9 cellular contexts compared by ENCODE assay signal in genomic region chr4:40316333-40316781, GRCh38. TPM values are rescaled to one million over a fixed set of nuclear protein-coding genes. Genes with fewer than 3 reads are reported as not detected.
DNase-seq lines count a peak whose midpoint lies in the region; ATAC-seq, FAIRE-seq and TF ChIP-seq lines count a peak whose summit lies in the region.
"Had no signal": no experiment of that assay in that cellular context is flagged by ENCODE, and none has a peak within 500 bp of the region (broad histone marks: within the 10 kb centered on the region; RNA-seq: fewer than 3 reads in every experiment).

No MANE protein-coding gene starts in this region.

- peak overlapping the region; percentile 68 for H3K4me2 ChIP-seq in OCI-LY7 (ENCODE audit: low read length)

- CTCF ChIA-PET in OCI-LY7 (lab: Charles Lee; ENCODE audit: unreplicated experiment): interaction anchor here (0.6 to 1.6 kb wide), 8 partner anchors 9 to 906 kb away, joined by 3 to 8 read pairs (median 4); no protein-coding TSS in a partner anchor

- POLR2A ChIA-PET in OCI-LY7 (lab: Charles Lee): interaction anchor here (0.6 to 2.1 kb wide), 17 partner anchors 9 to 858 kb away, joined by 3 to 15 read pairs (median 3); no protein-coding TSS in a partner anchor

- no TSS peak for BruUV-seq in OCI-LY7 (replicated peaks; lab: Mats Ljungman, UMichigan)

- peak overlapping the region; percentile 41 for H3K27ac ChIP-seq in OCI-LY7 (ENCODE audit: low read depth, low read length, poor library complexity, severe bottlenecking)

- H3K4me1 Mint-ChIP-seq in natural killer cell: peaks cover 12 to 17% of the 10 kb centered on the region in 2 donors

- TF ChIP-seq CTCF in OCI-LY7 (conservative IDR thresholded peaks at IDR 0.05; ENCODE audit: low read length) (no peak), choroid plexus epithelial cell (conservative IDR thresholded peaks at IDR 0.05; ENCODE audit: low read depth, low read length) (no peak), natural killer cell (IDR thresholded peaks at IDR 0.05) (no peak)

- H3K27ac Mint-ChIP-seq in natural killer cell: peak overlapping the region in 1 of 2 donors; percentile 35

- H3K9me3 ChIP-seq in OCI-LY7 (ENCODE audit: low read length): no peaks in the 10 kb centered on the region
- H3K9me3 ChIP-seq: neutrophil had no signal

- FAIRE-seq in HTR-8/SVneo (lab: Jason Lieb, UNC): no peak

- no peaks in the 10 kb centered on the region for H3K9me3 Mint-ChIP-seq in natural killer cell

- peak overlapping the region; percentile 96; the same call in 1 of the 2 replicates for H2AFZ ChIP-seq in OCI-LY7 (ENCODE audit: low read length)

- H3K4me3 Mint-ChIP-seq in natural killer cell: no peak overlapping the region

- no peaks in the 10 kb centered on the region for H3K36me3 Mint-ChIP-seq in natural killer cell

- no peaks in the 10 kb centered on the region for H3K9me2 ChIP-seq in OCI-LY7 (ENCODE audit: insufficient read depth, low read length)

- no peaks in the 10 kb centered on the region for H4K20me1 ChIP-seq in OCI-LY7 (ENCODE audit: insufficient read depth, low read length)

- H3K79me2 ChIP-seq in OCI-LY7 (ENCODE audit: insufficient read depth, low read depth, low read length): no peaks in the 10 kb centered on the region

- H3K36me3 ChIP-seq in OCI-LY7 (ENCODE audit: insufficient read depth, low read length): no peaks in the 10 kb centered on the region
- H3K36me3 ChIP-seq: neutrophil had no signal

- intact Hi-C loops in OCI-LY7 (cut with micrococcal nuclease; ENCODE audit: unreplicated experiment) (loop anchor here (2.0 kb wide), 2 partner anchors 166 to 260 kb away; partner anchors contain the start of gene N4BP2), natural killer cell (cut with micrococcal nuclease) (loop anchor here (2.0 kb wide), 1 partner anchor 166 kb away; no protein-coding TSS in a partner anchor)

- peak; percentile 51 for DNase-seq in stimulated activated CD4-positive, alpha-beta T cell treated with anti-CD3 and anti-CD28 coated beads, Interleukin-15, amount 100 ng/mL, for 24 hours
- DNase-seq in stimulated activated CD4-positive, alpha-beta T cell treated with anti-CD3 and anti-CD28 coated beads, Interleukin-12 subunit alpha, Interleukin-12 subunit beta, amount 100 ng/mL, for 4 hours: no peak
- DNase-seq in OCI-LY7 (ENCODE audit: low spot score) (peak; percentile 24), choroid plexus epithelial cell (ENCODE audit: low read depth) (peak; percentile 96), natural killer cell (no peak), HTR-8/SVneo (ENCODE audit: insufficient read length, low spot score) (no peak), cerebellum (ENCODE audit: low spot score) (no peak), NCI-H2227 (lab: John Stamatoyannopoulos, UW; ENCODE audit: unreplicated experiment) (no peak)

- ATAC-seq in natural killer cell: peak in 2 of 3 donors; percentile 11 to 36

- H3K4me3 ChIP-seq in OCI-LY7 (ENCODE audit: low read depth, low read length, poor library complexity, severe bottlenecking) (peak overlapping the region; percentile 46), choroid plexus epithelial cell (ENCODE audit: low read depth, low read length) (peak overlapping the region; percentile 30)

- peaks cover 16% of the 10 kb centered on the region for H3K4me1 ChIP-seq in OCI-LY7 (ENCODE audit: insufficient read depth, low read length, poor library complexity, severe bottlenecking)

- no peaks in the 10 kb centered on the region for H3K27me3 Mint-ChIP-seq in natural killer cell (ENCODE audit: low read depth in 2 of 2)

RNA-seq across cellular contexts. Expression of gene CHRNA9, which starts 18.8 kb away (rescaled TPM):
- not detected in 2 replicates for total RNA-seq in OCI-LY7 (2014; rRNA removed; shearing (Covaris generic))
- total RNA-seq in OCI-LY7 (2022) (not detected in 2 replicates), natural killer cell (not detected), cerebellum (not detected)

Comparison
In these comparisons a context has a peak if more than half of its experiments do, and no peak if none do; other contexts are left out.
1. DNase-seq: peak in stimulated activated CD4-positive, alpha-beta T cell treated with anti-CD3 and anti-CD28 coated beads, Interleukin-15, amount 100 ng/mL, for 24 hours (single experiment), OCI-LY7 (single experiment) and choroid plexus epithelial cell (single experiment); none in stimulated activated CD4-positive, alpha-beta T cell treated with anti-CD3 and anti-CD28 coated beads, Interleukin-12 subunit alpha, Interleukin-12 subunit beta, amount 100 ng/mL, for 4 hours (single experiment), natural killer cell (single experiment), HTR-8/SVneo (single experiment), cerebellum (single experiment) and NCI-H2227 (single experiment).